ENCODE assay signal across 8 cellular contexts in the genomic region with DNA sequence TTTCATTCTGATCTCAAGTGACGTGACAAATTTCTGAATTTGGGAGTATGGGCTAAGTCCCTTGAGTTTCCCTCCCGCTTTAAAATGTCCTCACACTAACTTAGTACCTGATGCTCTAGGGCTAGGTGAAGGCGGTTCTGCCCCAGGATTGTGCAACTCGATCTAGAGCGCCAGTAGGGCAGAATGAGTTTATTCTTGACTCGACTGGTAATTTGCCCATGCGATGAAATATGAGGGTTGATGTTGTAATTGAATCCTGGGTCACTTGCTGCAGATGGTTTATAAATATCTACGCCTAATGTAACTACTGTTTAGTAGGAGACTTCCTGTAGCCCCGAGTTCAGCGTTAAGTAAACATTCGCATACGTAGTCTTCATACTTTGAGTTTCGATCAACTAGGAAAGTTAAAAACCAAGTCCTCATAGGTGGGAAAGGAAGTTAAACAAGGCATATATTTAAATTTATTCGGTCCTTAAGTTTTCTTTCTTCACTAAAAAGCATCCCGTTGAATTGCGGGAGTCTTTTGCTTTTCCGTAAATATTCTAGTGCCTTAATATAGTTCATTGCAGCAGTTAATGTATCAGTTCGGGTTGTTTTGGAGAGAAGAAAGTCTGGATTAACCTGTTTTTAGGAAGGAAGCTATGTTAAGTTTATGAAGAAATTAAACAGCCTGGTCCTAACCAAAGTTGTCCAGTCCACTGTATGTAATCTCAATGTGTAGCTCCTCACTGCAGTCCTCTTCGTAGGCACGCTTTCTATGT. TPM values are rescaled to one million over a fixed set of nuclear protein-coding genes. Genes with fewer than 3 reads are reported as not detected.
DNase-seq lines count a peak whose midpoint lies in the region; ATAC-seq and FAIRE-seq lines count a peak whose summit lies in the region.

No MANE protein-coding gene starts in this region.

- no peak for ATAC-seq in activated naive CD8-positive, alpha-beta T cell treated with anti-CD3 and anti-CD28 coated beads, Interleukin-2, amount 10 ng/mL, durations not matched to agents 7 days and 5 days (ENCODE audit: low read depth)

- H3K4me1 ChIP-seq in iPS DF 6.9 (ENCODE audit: control insufficient read depth, insufficient read depth, low read length), result 0 out of 2 replicates have a peak, but pooled peaks cover 1% of the 10 kb centered on the region

- POLR2A ChIA-PET in activated naive CD8-positive, alpha-beta T cell treated with anti-CD3 and anti-CD28 coated beads, Interleukin-2, amount 10 ng/mL, durations not matched to agents 7 days and 5 days (lab: Charles Lee), result interaction anchor here (0.5 to 5.1 kb wide), 13 partner anchors 8 to 372 kb away, joined by 3 to 155 read pairs (median 5); a partner anchor contains a TSS

- no peaks in the 10 kb centered on the region for H3K9me3 ChIP-seq in iPS DF 6.9 (ENCODE audit: control insufficient read depth, insufficient read depth, low read length)

- DNase-seq in NCI-H82 (lab: John Stamatoyannopoulos, UW) (peak; percentile 35), NCI-H82 treated with DMSO at 0.1 percent for 48 hours (lab: John Stamatoyannopoulos, UW; ENCODE audit: unreplicated experiment) (no peak), NCI-H2107 treated with DMSO at 0.1 percent for 48 hours (lab: John Stamatoyannopoulos, UW; ENCODE audit: unreplicated experiment) (peak; percentile 74), iPS DF 6.9 (ENCODE audit: low read depth, low spot score) (no peak), frontal cortex (ENCODE audit: low spot score in 2 of 2) (no peak)
- no peak for DNase-seq in activated naive CD8-positive, alpha-beta T cell treated with anti-CD3 and anti-CD28 coated beads, Interleukin-2, amount 10 ng/mL, durations not matched to agents 7 days and 5 days
- DNase-seq in stimulated activated CD8-positive, alpha-beta memory T cell treated with anti-CD3 and anti-CD28 coated beads, Interleukin-4, amount 100 ng/mL, for 48 hours, result no peak

- no CpG with 5 or more reads among the region's 20 CpGs for WGBS in iPS DF 6.9 (ENCODE audit: insufficient coverage, insufficient read length)

- H3K27me3 ChIP-seq in iPS DF 6.9 (ENCODE audit: control insufficient read depth, insufficient read depth, low read length), result no peaks in the 10 kb centered on the region

- H3K36me3 ChIP-seq in iPS DF 6.9 (ENCODE audit: control insufficient read depth, insufficient read depth, low read length), result no peaks in the 10 kb centered on the region

- peak overlapping the region; percentile 89 for H3K4me3 Mint-ChIP-seq in activated naive CD8-positive, alpha-beta T cell treated with anti-CD3 and anti-CD28 coated beads, Interleukin-2, amount 10 ng/mL, durations not matched to agents 7 days and 5 days

- no peak for FAIRE-seq in frontal cortex (lab: Jason Lieb, UNC)

- H3K27ac ChIP-seq in iPS DF 6.9 (ENCODE audit: low read length), result no peak overlapping the region
- peak overlapping the region; percentile 92 to 100 (median 99) for H3K27ac ChIP-seq in skin epidermis

- peaks cover 32% of the 10 kb centered on the region for H3K4me1 Mint-ChIP-seq in activated naive CD8-positive, alpha-beta T cell treated with anti-CD3 and anti-CD28 coated beads, Interleukin-2, amount 10 ng/mL, durations not matched to agents 7 days and 5 days

- peaks cover 7% of the 10 kb centered on the region for H3K36me3 Mint-ChIP-seq in activated naive CD8-positive, alpha-beta T cell treated with anti-CD3 and anti-CD28 coated beads, Interleukin-2, amount 10 ng/mL, durations not matched to agents 7 days and 5 days

- H3K9me3 Mint-ChIP-seq in activated naive CD8-positive, alpha-beta T cell treated with anti-CD3 and anti-CD28 coated beads, Interleukin-2, amount 10 ng/mL, durations not matched to agents 7 days and 5 days, result no peaks in the 10 kb centered on the region

- peak overlapping the region; percentile 94 for H3K27ac Mint-ChIP-seq in activated naive CD8-positive, alpha-beta T cell treated with anti-CD3 and anti-CD28 coated beads, Interleukin-2, amount 10 ng/mL, durations not matched to agents 7 days and 5 days

- H3K27me3 Mint-ChIP-seq in activated naive CD8-positive, alpha-beta T cell treated with anti-CD3 and anti-CD28 coated beads, Interleukin-2, amount 10 ng/mL, durations not matched to agents 7 days and 5 days, result no peaks in the 10 kb centered on the region

- H3K4me3 ChIP-seq in iPS DF 6.9 (ENCODE audit: low read length), result peak overlapping the region; percentile 90; the same call in 1 of the 2 replicates
- H3K4me3 ChIP-seq in skin epidermis, result peak overlapping the region; percentile 69 to 96 (median 91)

RNA-seq across cellular contexts. Expression of a gene that starts 1.6 kb away (rescaled TPM):
- total RNA-seq in activated naive CD8-positive, alpha-beta T cell treated with anti-CD3 and anti-CD28 coated beads, Interleukin-2, amount 10 ng/mL, durations not matched to agents 7 days and 5 days, result 10 to 100 TPM; 69.9 to 72.3 TPM
- 62.0 TPM for total RNA-seq in frontal cortex

RNA-seq across cellular contexts. Expression of a gene that starts 35.3 kb away (rescaled TPM):
- 10 to 100 TPM; 28.7 to 35.7 TPM for total RNA-seq in activated naive CD8-positive, alpha-beta T cell treated with anti-CD3 and anti-CD28 coated beads, Interleukin-2, amount 10 ng/mL, durations not matched to agents 7 days and 5 days
- 32.6 TPM for total RNA-seq in frontal cortex

Comparison
In these comparisons a context has a peak if more than half of its experiments do, and no peak if none do; other contexts are left out.
1. DNase-seq: peak in NCI-H82 (single experiment) and NCI-H2107 treated with DMSO at 0.1 percent for 48 hours (single experiment); none in NCI-H82 treated with DMSO at 0.1 percent for 48 hours (single experiment), activated naive CD8-positive, alpha-beta T cell treated with anti-CD3 and anti-CD28 coated beads, Interleukin-2, amount 10 ng/mL, durations not matched to agents 7 days and 5 days (single experiment), iPS DF 6.9 (single experiment), frontal cortex (0 of 2) and stimulated activated CD8-positive, alpha-beta memory T cell treated with anti-CD3 and anti-CD28 coated beads, Interleukin-4, amount 100 ng/mL, for 48 hours (single experiment).